In genomic region chr1:163471766-163472165, GRCh38 we compare ENCODE assay signal across 10 cellular contexts.
DNase-seq lines count a peak whose midpoint lies in the region; ATAC-seq and TF ChIP-seq lines count a peak whose summit lies in the region.
"Had no signal": no experiment of that assay in that cellular context is flagged by ENCODE, and none has a peak within 500 bp of the region (broad histone marks: within the 10 kb centered on the region; RNA-seq: fewer than 3 reads in every experiment).

No MANE protein-coding gene starts in this region.

- peak overlapping the region; percentile 48 for H3K4me3 ChIP-seq in SJCRH30
- H3K4me3 ChIP-seq in kidney epithelial cell (ENCODE audit: low read depth, low read length): no peak overlapping the region
- H3K4me3 ChIP-seq: A549 had no signal

- intact Hi-C loops in sciatic nerve (cut with DNase I): no loop called here

- H3K4me3 Mint-ChIP-seq in progenitor cell of endocrine pancreas (ENCODE audit: low read depth): peak overlapping the region; percentile 0
- H3K4me3 Mint-ChIP-seq: H9 had no signal

- no peaks in the 10 kb centered on the region for H3K9me3 ChIP-seq in SJCRH30 (replicated peaks)
- H3K9me3 ChIP-seq: A549 had no signal

- H3K27me3 ChIP-seq in SJCRH30 (no peaks in the 10 kb centered on the region), kidney epithelial cell (ENCODE audit: control insufficient read depth, insufficient read depth, low read length) (no peaks in the 10 kb centered on the region)

- H3K4me1 Mint-ChIP-seq in progenitor cell of endocrine pancreas (ENCODE audit: low read depth): peaks cover 28% of the 10 kb centered on the region

- DNase-seq in Caki2 (ENCODE audit: low read depth): peak; percentile 27
- DNase-seq in SJCRH30: no peak
- peak; percentile 10 for DNase-seq in kidney epithelial cell (ENCODE audit: low read depth)
- no peak for DNase-seq in progenitor cell of endocrine pancreas (ENCODE audit: low spot score, unreplicated experiment)
- no peak for DNase-seq in cerebellum (ENCODE audit: low spot score)
- DNase-seq in activated naive CD4-positive, alpha-beta T cell treated with anti-CD3 and anti-CD28 coated beads, Interleukin-2, amount 50 U/mL, for 72 hours (ENCODE audit: low spot score in 2 of 2): no peak
- DNase-seq in sciatic nerve (ENCODE audit: low spot score): no peak
- DNase-seq: H9 had no signal

- ATAC-seq in activated naive CD4-positive, alpha-beta T cell treated with anti-CD3 and anti-CD28 coated beads, Interleukin-2, amount 50 U/mL, for 72 hours: no peak
- no peak for ATAC-seq in sciatic nerve
- ATAC-seq: A549 had no signal

- no peaks in the 10 kb centered on the region for H3K36me3 Mint-ChIP-seq in progenitor cell of endocrine pancreas (ENCODE audit: insufficient read depth)
- H3K36me3 Mint-ChIP-seq in activated naive CD4-positive, alpha-beta T cell treated with anti-CD3 and anti-CD28 coated beads, Interleukin-2, amount 50 U/mL, for 72 hours: no peaks in the 10 kb centered on the region

- in situ Hi-C loops in Caki2 (cut with HindIII; ENCODE audit: low pct_unique_long_range_greater_than_20kb, low sequenced_read_pairs): no loop called here

- H3K4me1 ChIP-seq in SJCRH30: peaks cover 18% of the 10 kb centered on the region
- H3K4me1 ChIP-seq: A549 had no signal

- TF ChIP-seq CTCF in kidney epithelial cell (IDR thresholded peaks at IDR 0.05; ENCODE audit: insufficient read depth, low read length, poor library complexity, severe bottlenecking) (no peak), progenitor cell of endocrine pancreas (IDR thresholded peaks at IDR 0.05; ENCODE audit: unreplicated experiment) (no peak)

- peak overlapping the region; percentile 1 for H3K27ac Mint-ChIP-seq in progenitor cell of endocrine pancreas
- no peak overlapping the region for H3K27ac Mint-ChIP-seq in activated naive CD4-positive, alpha-beta T cell treated with anti-CD3 and anti-CD28 coated beads, Interleukin-2, amount 50 U/mL, for 72 hours
- H3K27ac Mint-ChIP-seq: H9 had no signal

- no peaks in the 10 kb centered on the region for H3K27me3 Mint-ChIP-seq in progenitor cell of endocrine pancreas

- H3K27ac ChIP-seq in SJCRH30: peak overlapping the region; percentile 50
- H3K27ac ChIP-seq: A549, C4-2B had no signal

- no peaks in the 10 kb centered on the region for H3K36me3 ChIP-seq in SJCRH30
- no peaks in the 10 kb centered on the region for H3K36me3 ChIP-seq in kidney epithelial cell (ENCODE audit: control insufficient read depth, insufficient read depth, low read length)

- peaks cover 10% of the 10 kb centered on the region for H3K9me3 Mint-ChIP-seq in progenitor cell of endocrine pancreas (ENCODE audit: low read depth)
- H3K9me3 Mint-ChIP-seq in activated naive CD4-positive, alpha-beta T cell treated with anti-CD3 and anti-CD28 coated beads, Interleukin-2, amount 50 U/mL, for 72 hours: peaks cover 4 to 9% of the 10 kb centered on the region in 2 donors
- H3K9me3 Mint-ChIP-seq: H9 had no signal

Comparison
In these comparisons a context has a peak if more than half of its experiments do, and no peak if none do; other contexts are left out.
1. DNase-seq: peak in Caki2 (single experiment) and kidney epithelial cell (single experiment); none in SJCRH30 (0 of 2), progenitor cell of endocrine pancreas (single experiment), cerebellum (single experiment), activated naive CD4-positive, alpha-beta T cell treated with anti-CD3 and anti-CD28 coated beads, Interleukin-2, amount 50 U/mL, for 72 hours (0 of 2) and sciatic nerve (single experiment).